ENCODE assay signal across 10 cellular contexts in genomic region chr2:218709906-218710305, GRCh38. TPM values are rescaled to one million over a fixed set of nuclear protein-coding genes. Genes with fewer than 3 reads are reported as not detected.
DNase-seq lines count a peak whose midpoint lies in the region; ATAC-seq and TF ChIP-seq lines count a peak whose summit lies in the region.
"Had no signal": no experiment of that assay in that cellular context is flagged by ENCODE, and none has a peak within 500 bp of the region (broad histone marks: within the 10 kb centered on the region; RNA-seq: fewer than 3 reads in every experiment).

No MANE protein-coding gene starts in this region.

- POLR2A ChIA-PET in activated naive CD8-positive, alpha-beta T cell treated with anti-CD3 and anti-CD28 coated beads, Interleukin-2, amount 10 ng/mL, durations not matched to agents 7 days and 5 days (lab: Charles Lee): interaction anchor here (1.0 to 1.8 kb wide), 3 partner anchors 38 to 423 kb away, joined by 3 to 9 read pairs (median 5); partner anchors contain the start of genes BCS1L, RNF25, STK36 and ZNF142

- ATAC-seq in heart left ventricle (no peak), Right ventricle myocardium superior (ENCODE audit: poor library complexity) (no peak), lower lobe of right lung (no peak), thoracic aorta (ENCODE audit: insufficient number of reproducible peaks, low FRiP score, low read depth) (no peak), GM18498 (IDR thresholded peaks at IDR 0.05; ENCODE audit: unreplicated experiment) (no peak), HG02763 (IDR thresholded peaks at IDR 0.05; ENCODE audit: unreplicated experiment) (no peak)
- no peak for ATAC-seq in activated naive CD8-positive, alpha-beta T cell treated with anti-CD3 and anti-CD28 coated beads, Interleukin-2, amount 10 ng/mL, durations not matched to agents 7 days and 5 days (ENCODE audit: low read depth)

- no peak for TF ChIP-seq EP300 in sigmoid colon (IDR thresholded peaks at IDR 0.05)

- peak overlapping the region; percentile 99 for H3K4me3 Mint-ChIP-seq in activated naive CD8-positive, alpha-beta T cell treated with anti-CD3 and anti-CD28 coated beads, Interleukin-2, amount 10 ng/mL, durations not matched to agents 7 days and 5 days

- TF ChIP-seq CTCF in heart left ventricle (IDR thresholded peaks at IDR 0.05) (no peak), lower lobe of right lung (IDR thresholded peaks at IDR 0.05) (no peak), thoracic aorta (IDR thresholded peaks at IDR 0.05) (no peak), sigmoid colon (IDR thresholded peaks at IDR 0.05) (no peak)

- H3K9me3 Mint-ChIP-seq in activated naive CD8-positive, alpha-beta T cell treated with anti-CD3 and anti-CD28 coated beads, Interleukin-2, amount 10 ng/mL, durations not matched to agents 7 days and 5 days: no peaks in the 10 kb centered on the region

- peaks cover 23% of the 10 kb centered on the region for H3K4me1 Mint-ChIP-seq in activated naive CD8-positive, alpha-beta T cell treated with anti-CD3 and anti-CD28 coated beads, Interleukin-2, amount 10 ng/mL, durations not matched to agents 7 days and 5 days

- H3K36me3 ChIP-seq in heart left ventricle (no peaks in the 10 kb centered on the region), lower lobe of right lung (no peaks in the 10 kb centered on the region), thoracic aorta (no peaks in the 10 kb centered on the region), sigmoid colon (no peaks in the 10 kb centered on the region)
- H3K36me3 ChIP-seq: neutrophil, uterus had no signal

- H3K36me3 Mint-ChIP-seq in activated naive CD8-positive, alpha-beta T cell treated with anti-CD3 and anti-CD28 coated beads, Interleukin-2, amount 10 ng/mL, durations not matched to agents 7 days and 5 days: peaks cover 3% of the 10 kb centered on the region

- no peak for DNase-seq in heart left ventricle
- no peak for DNase-seq in Right ventricle myocardium superior
- DNase-seq in activated naive CD8-positive, alpha-beta T cell treated with anti-CD3 and anti-CD28 coated beads, Interleukin-2, amount 10 ng/mL, durations not matched to agents 7 days and 5 days: no peak
- no peak for DNase-seq in lower lobe of right lung
- DNase-seq in thoracic aorta (ENCODE audit: low spot score): no peak
- DNase-seq in sigmoid colon: no peak

- H3K27ac ChIP-seq in heart left ventricle: no peak overlapping the region
- H3K27ac ChIP-seq in lower lobe of right lung: no peak overlapping the region
- no peak overlapping the region for H3K27ac ChIP-seq in thoracic aorta
- H3K27ac ChIP-seq in sigmoid colon: no peak overlapping the region

- H3K4me1 ChIP-seq in heart left ventricle (peaks cover 0 to 33% (median 8%) of the 10 kb centered on the region in 12 donors), lower lobe of right lung (peaks cover 10% of the 10 kb centered on the region), thoracic aorta (ENCODE audit: control insufficient read depth in 1 of 2, low read depth in 2 of 2) (peaks cover 3 to 16% of the 10 kb centered on the region in 2 donors), sigmoid colon (peaks cover 0 to 11% (median 10%) of the 10 kb centered on the region in 4 donors)

- H3K27ac Mint-ChIP-seq in activated naive CD8-positive, alpha-beta T cell treated with anti-CD3 and anti-CD28 coated beads, Interleukin-2, amount 10 ng/mL, durations not matched to agents 7 days and 5 days: no peak overlapping the region

- no peaks in the 10 kb centered on the region for H3K9me3 ChIP-seq in heart left ventricle
- no peaks in the 10 kb centered on the region for H3K9me3 ChIP-seq in lower lobe of right lung
- no peaks in the 10 kb centered on the region for H3K9me3 ChIP-seq in thoracic aorta
- H3K9me3 ChIP-seq in sigmoid colon: no peaks in the 10 kb centered on the region
- H3K9me3 ChIP-seq: neutrophil, uterus had no signal

- H3K27me3 Mint-ChIP-seq in activated naive CD8-positive, alpha-beta T cell treated with anti-CD3 and anti-CD28 coated beads, Interleukin-2, amount 10 ng/mL, durations not matched to agents 7 days and 5 days: peaks cover 10% of the 10 kb centered on the region

- intact Hi-C loops in heart left ventricle (cut with DNase I): loop anchor here in 9 of 10 donors (1.0 to 5.0 kb wide), 8 partner anchors 37 to 137 kb away; partner anchors contain the start of genes BCS1L (in 1 of the 9), CYP27A1 (in 1 of the 9), RNF25 (in 1 of the 9) and STK36 (in 1 of the 9)
- intact Hi-C loops in Right ventricle myocardium superior (cut with DNase I): loop anchor here (5.0 kb wide), 1 partner anchor 142 kb away; no protein-coding TSS in a partner anchor
- intact Hi-C loops in lower lobe of right lung (cut with DNase I): loop anchor here (10.0 kb wide), 1 partner anchor 135 kb away; no protein-coding TSS in a partner anchor
- intact Hi-C loops in sigmoid colon (cut with DNase I): loop anchor here (1.0 to 5.0 kb wide), 4 partner anchors 72 to 303 kb away; partner anchors contain the start of gene CYP27A1

- TF ChIP-seq POLR2A in heart left ventricle (IDR thresholded peaks at IDR 0.05): no peak
- no peak for TF ChIP-seq POLR2A in sigmoid colon (IDR thresholded peaks at IDR 0.05)

- H3K4me3 ChIP-seq in heart left ventricle (peak overlapping the region in 7 of 12 donors; percentile 76 to 93 (median 88)), lower lobe of right lung (peak overlapping the region; percentile 96), thoracic aorta (peak overlapping the region; percentile 86), sigmoid colon (peak overlapping the region in 2 of 4 donors; percentile 67 to 93)

- H3K27me3 ChIP-seq in heart left ventricle (no peaks in the 10 kb centered on the region), lower lobe of right lung (ENCODE audit: low read depth) (no peaks in the 10 kb centered on the region), thoracic aorta (replicated peaks; ENCODE audit: insufficient read depth) (no peaks in the 10 kb centered on the region), sigmoid colon (no peaks in the 10 kb centered on the region)
- H3K27me3 ChIP-seq: uterus had no signal

- 65 to 70% (median 68%) methylated on average over 8 of the region's 8 CpGs for WGBS in heart left ventricle, 4 donors
- 85 to 90% methylated on average over 8 of the region's 8 CpGs for WGBS in sigmoid colon, 2 donors

RNA-seq across cellular contexts. Expression of gene TTLL4, which starts 0.7 kb away (rescaled TPM):
- total RNA-seq in heart left ventricle: 10 to 100 TPM in 2 of 9 donors, 1 to 10 TPM in 7; 5.3 to 14.0 (median 6.0) TPM
- polyA plus RNA-seq in heart left ventricle: 1 to 10 TPM; 5.4 to 6.2 TPM
- total RNA-seq in Right ventricle myocardium superior: 5.6 TPM
- 10 to 100 TPM; 24.1 to 26.2 TPM for total RNA-seq in activated naive CD8-positive, alpha-beta T cell treated with anti-CD3 and anti-CD28 coated beads, Interleukin-2, amount 10 ng/mL, durations not matched to agents 7 days and 5 days
- total RNA-seq in lower lobe of right lung: 30.0 TPM
- total RNA-seq in thoracic aorta: 10 to 100 TPM; 10.8 to 24.1 TPM
- 10 to 100 TPM; 11.4 to 16.0 (median 12.5) TPM for total RNA-seq in sigmoid colon
- 10 to 100 TPM in 1 of 3 donors, 1 to 10 TPM in 2; 6.0 to 15.1 (median 6.0) TPM for polyA plus RNA-seq in sigmoid colon

RNA-seq across cellular contexts. Expression of gene STK36, which starts 38.0 kb away (rescaled TPM):
- total RNA-seq in heart left ventricle (10 to 100 TPM in 3 of 9 donors, 1 to 10 TPM in 6; 4.7 to 16.2 (median 7.9) TPM), Right ventricle myocardium superior (3.9 TPM), lower lobe of right lung (41.1 TPM), thoracic aorta (10 to 100 TPM; 26.0 to 55.4 TPM), sigmoid colon (10 to 100 TPM; 13.6 to 79.5 (median 27.0) TPM)
- polyA plus RNA-seq in heart left ventricle (1 to 10 TPM; 6.9 to 8.0 TPM), sigmoid colon (10 to 100 TPM in 1 of 3 donors, 1 to 10 TPM in 2; 3.9 to 15.8 (median 4.2) TPM)
- 10 to 100 TPM; 19.9 to 20.1 TPM for total RNA-seq in activated naive CD8-positive, alpha-beta T cell treated with anti-CD3 and anti-CD28 coated beads, Interleukin-2, amount 10 ng/mL, durations not matched to agents 7 days and 5 days

RNA-seq across cellular contexts. Expression of gene RNF25, which starts 38.1 kb away (rescaled TPM):
- total RNA-seq in heart left ventricle: 10 to 100 TPM in 8 of 9 donors, 1 to 10 TPM in 1; 9.7 to 23.8 (median 15.0) TPM
- 10 to 100 TPM; 21.0 to 24.0 TPM for polyA plus RNA-seq in heart left ventricle
- 12.4 TPM for total RNA-seq in Right ventricle myocardium superior
- total RNA-seq in activated naive CD8-positive, alpha-beta T cell treated with anti-CD3 and anti-CD28 coated beads, Interleukin-2, amount 10 ng/mL, durations not matched to agents 7 days and 5 days: 10 to 100 TPM; 21.9 to 30.9 TPM
- 21.5 TPM for total RNA-seq in lower lobe of right lung
- 10 to 100 TPM; 19.0 to 30.3 TPM for total RNA-seq in thoracic aorta
- total RNA-seq in sigmoid colon: 10 to 100 TPM in 3 of 4 donors, 1 to 10 TPM in 1; 6.4 to 24.7 (median 21.9) TPM
- polyA plus RNA-seq in sigmoid colon: 10 to 100 TPM; 11.6 to 19.2 (median 14.3) TPM

RNA-seq across cellular contexts. Expression of gene BCS1L, which starts 50.4 kb away (rescaled TPM):
- total RNA-seq in heart left ventricle (10 to 100 TPM; 27.3 to 53.2 (median 43.7) TPM), Right ventricle myocardium superior (47.6 TPM), lower lobe of right lung (26.7 TPM), thoracic aorta (10 to 100 TPM; 30.2 to 40.1 TPM), sigmoid colon (10 to 100 TPM; 20.7 to 42.5 (median 25.2) TPM)
- polyA plus RNA-seq in heart left ventricle (10 to 100 TPM; 43.3 to 54.7 TPM), sigmoid colon (10 to 100 TPM; 13.4 to 27.8 (median 20.4) TPM)
- 10 to 100 TPM; 46.7 to 49.3 TPM for total RNA-seq in activated naive CD8-positive, alpha-beta T cell treated with anti-CD3 and anti-CD28 coated beads, Interleukin-2, amount 10 ng/mL, durations not matched to agents 7 days and 5 days

RNA-seq across cellular contexts. Expression of gene ZNF142, which starts 50.5 kb away (rescaled TPM):
- total RNA-seq in heart left ventricle: 10 to 100 TPM; 18.1 to 46.0 (median 21.8) TPM
- 10 to 100 TPM; 10.4 to 12.6 TPM for polyA plus RNA-seq in heart left ventricle
- total RNA-seq in Right ventricle myocardium superior: 20.5 TPM
- 10 to 100 TPM; 48.6 TPM for total RNA-seq in activated naive CD8-positive, alpha-beta T cell treated with anti-CD3 and anti-CD28 coated beads, Interleukin-2, amount 10 ng/mL, durations not matched to agents 7 days and 5 days
- total RNA-seq in lower lobe of right lung: 21.1 TPM
- 10 to 100 TPM; 27.9 to 47.9 TPM for total RNA-seq in thoracic aorta
- 10 to 100 TPM; 14.6 to 24.4 (median 19.5) TPM for total RNA-seq in sigmoid colon
- 10 to 100 TPM in 1 of 3 donors, 1 to 10 TPM in 2; 1.6 to 10.2 (median 4.8) TPM for polyA plus RNA-seq in sigmoid colon
